ENCODE assay signal across 17 cellular contexts in the genomic region with DNA sequence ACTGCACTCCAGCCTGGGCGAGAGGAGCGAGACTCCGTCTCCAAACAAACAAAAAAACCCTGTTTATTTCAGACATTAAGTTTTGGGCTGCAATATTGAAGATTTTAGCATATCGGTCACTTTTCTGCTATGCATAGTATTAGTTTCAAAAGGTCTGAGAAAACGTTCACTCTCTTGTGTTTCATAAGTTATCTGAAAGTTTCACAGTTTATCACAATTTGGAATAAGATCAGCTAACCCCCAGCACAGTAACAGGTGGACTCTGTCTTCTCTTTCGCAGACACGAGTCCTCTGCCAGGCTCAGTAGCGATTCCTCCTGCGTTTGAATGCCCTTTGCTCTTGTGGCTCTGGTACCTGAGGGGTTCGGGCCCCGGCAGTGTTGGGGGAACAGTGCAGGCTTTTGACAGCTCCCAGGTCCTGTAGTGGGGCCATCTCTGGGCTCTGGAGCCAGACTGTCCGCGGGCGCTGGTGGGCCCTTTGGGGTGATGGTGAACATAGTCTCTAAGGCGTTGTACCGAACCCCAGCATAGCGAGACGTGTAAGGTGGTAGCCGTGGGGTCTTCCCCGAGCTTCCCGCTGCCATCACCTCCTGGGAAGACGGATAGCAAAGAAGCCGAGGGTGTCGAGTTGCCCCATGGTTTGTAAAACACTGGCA.
"Had no signal": no experiment of that assay in that cellular context is flagged by ENCODE, and none has a peak within 500 bp of the region (broad histone marks: within the 10 kb centered on the region; RNA-seq: fewer than 3 reads in every experiment).

No MANE protein-coding gene starts in this region.

- H3K9me3 ChIP-seq: adrenal gland, suprapubic skin, vagina had no signal

- DNase-seq: activated CD4-positive, alpha-beta T cell treated with anti-CD3 and anti-CD28 coated beads, Interleukin-2, amount 50 U/mL, for 48 hours; activated effector memory CD4-positive, alpha-beta T cell treated with Interleukin-2 at 50 U/mL for 16 hours; activated naive CD4-positive, alpha-beta T cell treated with anti-CD3 and anti-CD28 coated beads, Interleukin-2, amount 50 U/mL, for 16 hours; activated T-cell treated with anti-CD3 and anti-CD28 coated beads, Interleukin-2, amount 50 U/mL, for 1 hour; adrenal gland; effector CD8-positive, alpha-beta T cell; left colon; occipital lobe; retina; stimulated activated CD4-positive, alpha-beta T cell treated with anti-CD3 and anti-CD28 coated beads, Interleukin-2, amount 100 ng/mL, for 24 hours; stimulated activated naive CD8-positive, alpha-beta T cell treated with anti-CD3 and anti-CD28 coated beads, Interleukin-15, amount 100 ng/mL, for 72 hours; trophoblast cell had no signal

- H3K27ac Mint-ChIP-seq: mesothelial cell of epicardium; nephron; T-helper 2 cell treated with Interferon-gamma antibody and Interleukin-4, amounts not matched to agents 5 μg/mL and 100 μg/mL, for 36 hours had no signal

- H3K4me3 Mint-ChIP-seq: mesothelial cell of epicardium; nephron; stimulated activated naive CD8-positive, alpha-beta T cell treated with anti-CD3 and anti-CD28 coated beads, Interleukin-15, amount 100 ng/mL, for 72 hours; T-helper 2 cell treated with Interferon-gamma antibody and Interleukin-4, amounts not matched to agents 5 μg/mL and 100 μg/mL, for 36 hours had no signal

- H3K4me1 ChIP-seq: adrenal gland had no signal

- ATAC-seq: left colon had no signal

- H3K4me3 ChIP-seq: adrenal gland, suprapubic skin, vagina had no signal

- H3K27me3 Mint-ChIP-seq: stimulated activated naive CD8-positive, alpha-beta T cell treated with anti-CD3 and anti-CD28 coated beads, Interleukin-15, amount 100 ng/mL, for 72 hours had no signal

- H3K4me1 Mint-ChIP-seq: mesothelial cell of epicardium had no signal

- H3K27me3 ChIP-seq: adrenal gland, suprapubic skin, vagina had no signal

- H3K27ac ChIP-seq: adrenal gland, suprapubic skin, vagina had no signal

- H3K9me3 Mint-ChIP-seq: mesothelial cell of epicardium; nephron; stimulated activated naive CD8-positive, alpha-beta T cell treated with anti-CD3 and anti-CD28 coated beads, Interleukin-15, amount 100 ng/mL, for 72 hours; T-helper 2 cell treated with Interferon-gamma antibody and Interleukin-4, amounts not matched to agents 5 μg/mL and 100 μg/mL, for 36 hours had no signal
